In the genomic region with DNA sequence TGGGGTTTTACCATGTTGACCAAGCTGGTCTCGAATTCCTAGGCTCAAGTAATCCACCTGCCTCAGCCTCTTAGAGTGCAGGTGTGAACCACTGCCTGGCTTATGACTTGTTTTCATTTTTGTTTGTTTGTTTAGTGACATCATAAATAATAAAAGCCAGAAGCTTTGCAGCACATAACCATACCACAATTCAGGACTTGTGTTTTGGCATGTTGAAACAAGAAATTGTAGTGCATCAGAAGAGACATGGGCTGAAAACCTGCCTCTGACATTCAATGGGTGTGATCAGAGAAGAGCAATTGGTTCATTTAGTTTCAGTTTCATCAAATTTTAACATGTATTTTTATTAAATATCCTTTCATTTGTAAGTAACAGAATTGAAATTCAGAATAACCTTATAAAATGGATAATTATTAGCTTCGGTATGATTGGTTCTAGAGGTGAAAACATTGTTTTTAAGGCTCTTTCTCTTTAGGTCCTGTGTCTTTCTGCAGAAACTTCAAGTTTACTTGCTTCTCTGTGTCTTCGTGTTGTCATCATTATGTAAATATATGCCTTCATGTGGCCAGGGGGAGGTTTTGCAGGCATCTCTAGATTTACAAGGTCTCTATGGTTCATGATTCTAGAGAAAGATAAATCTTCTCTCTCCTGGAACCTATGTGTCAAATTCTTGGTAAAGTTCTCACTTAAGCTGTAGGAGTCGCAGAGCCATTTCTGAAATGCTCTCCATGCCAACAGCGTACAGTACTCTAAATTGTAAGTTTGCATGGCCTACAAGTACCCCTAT, we compare ENCODE assay signal across 21 cellular contexts.
DNase-seq lines count a peak whose midpoint lies in the region; ATAC-seq and TF ChIP-seq lines count a peak whose summit lies in the region.
"Had no signal": no experiment of that assay in that cellular context is flagged by ENCODE, and none has a peak within 500 bp of the region (broad histone marks: within the 10 kb centered on the region; RNA-seq: fewer than 3 reads in every experiment).

No MANE protein-coding gene starts in this region.

- whole genome bisulfite sequencing in mammary epithelial cell (ENCODE audit: low coverage, missing lambda C conversion rate), result 90% methylated on average over 5 of the region's 5 CpGs
- 81 to 84% methylated on average over 5 of the region's 5 CpGs for WGBS in transverse colon (ENCODE audit: low coverage in 1 of 2), 2 donors

- H3K4me2 ChIP-seq in mammary epithelial cell (ENCODE audit: insufficient read depth, low read depth, low read length), result no peak overlapping the region

- no peaks in the 10 kb centered on the region for H3K79me2 ChIP-seq in mammary epithelial cell (ENCODE audit: insufficient read depth, low read length)

- H3K27ac Mint-ChIP-seq in MCF 10A (ENCODE audit: low read depth, unreplicated experiment), result no peak overlapping the region
- peak overlapping the region; percentile 32 for H3K27ac Mint-ChIP-seq in activated CD8-positive, alpha-beta T cell treated with anti-CD3 and anti-CD28 coated beads, Interleukin-2, amount 10 ng/mL, durations not matched to agents 7 days and 5 days
- H3K27ac Mint-ChIP-seq: nephron; stimulated activated naive CD8-positive, alpha-beta T cell treated with anti-CD3 and anti-CD28 coated beads, Interleukin-15, Interleukin-2, amounts not matched to agents 100 ng/mL and 50 ng/mL, for 24 hours had no signal

- no peaks in the 10 kb centered on the region for H3K27me3 Mint-ChIP-seq in MCF 10A (ENCODE audit: insufficient read depth, unreplicated experiment)
- H3K27me3 Mint-ChIP-seq in activated CD8-positive, alpha-beta T cell treated with anti-CD3 and anti-CD28 coated beads, Interleukin-2, amount 10 ng/mL, durations not matched to agents 7 days and 5 days (ENCODE audit: low read depth), result no peaks in the 10 kb centered on the region
- H3K27me3 Mint-ChIP-seq: stimulated activated naive CD8-positive, alpha-beta T cell treated with anti-CD3 and anti-CD28 coated beads, Interleukin-15, Interleukin-2, amounts not matched to agents 100 ng/mL and 50 ng/mL, for 24 hours had no signal

- H3K27ac ChIP-seq in mammary epithelial cell (ENCODE audit: insufficient read depth, low read depth, low read length) (no peak overlapping the region), transverse colon (no peak overlapping the region)
- H3K27ac ChIP-seq: esophagus squamous epithelium, tibial nerve had no signal

- H3K9me3 ChIP-seq in mammary epithelial cell (replicated peaks; ENCODE audit: insufficient read depth, low read length) (no peaks in the 10 kb centered on the region), transverse colon (no peaks in the 10 kb centered on the region)
- H3K9me3 ChIP-seq: esophagus squamous epithelium, tibial nerve had no signal

- no peak overlapping the region for H2AFZ ChIP-seq in mammary epithelial cell (ENCODE audit: low read depth, low read length)

- H3K4me3 ChIP-seq in mammary epithelial cell (replicated peaks in 1 of 3; ENCODE audit: insufficient read depth in 1 of 3, low read depth in 2 of 3, low read length in 3 of 3) (no peak overlapping the region), LNCaP clone FGC (ENCODE audit: low read depth, low read length) (no peak overlapping the region), transverse colon (no peak overlapping the region)
- H3K4me3 ChIP-seq: esophagus squamous epithelium, tibial nerve had no signal

- no peaks in the 10 kb centered on the region for H3K36me3 ChIP-seq in mammary epithelial cell (ENCODE audit: insufficient read depth, low read length)
- H3K36me3 ChIP-seq in transverse colon, result no peaks in the 10 kb centered on the region
- H3K36me3 ChIP-seq: esophagus squamous epithelium, tibial nerve had no signal

- H3K4me1 ChIP-seq in mammary epithelial cell (ENCODE audit: insufficient read depth, low read length), result no peaks in the 10 kb centered on the region
- no peaks in the 10 kb centered on the region for H3K4me1 ChIP-seq in transverse colon
- H3K4me1 ChIP-seq: esophagus squamous epithelium, tibial nerve had no signal

- TF ChIP-seq EP300 in transverse colon (IDR thresholded peaks at IDR 0.05; ENCODE audit: low read depth), result no peak

- POLR2A ChIA-PET in MCF 10A (lab: Yijun Ruan, JAX), result no interaction called here
- POLR2A ChIA-PET in activated CD8-positive, alpha-beta T cell treated with anti-CD3 and anti-CD28 coated beads, Interleukin-2, amount 10 ng/mL, durations not matched to agents 7 days and 5 days (lab: Charles Lee), result no interaction called here

- CTCF ChIA-PET in mammary epithelial cell (lab: Charles Lee; ENCODE audit: low non-redundant PET) (no interaction called here), MCF 10A (lab: Yijun Ruan, JAX) (interaction anchor here (0.7 to 1.3 kb wide), 2 partner anchors 11 to 348 kb away, joined by 4 read pairs; no protein-coding TSS in a partner anchor)
- CTCF ChIA-PET in activated CD8-positive, alpha-beta T cell treated with anti-CD3 and anti-CD28 coated beads, Interleukin-2, amount 10 ng/mL, durations not matched to agents 7 days and 5 days (lab: Charles Lee), result no interaction called here

- TF ChIP-seq POLR2A in transverse colon (IDR thresholded peaks at IDR 0.05), result no peak

- intact Hi-C loops in mammary epithelial cell (cut with micrococcal nuclease) (no loop called here), MCF 10A (cut with micrococcal nuclease) (no loop called here), transverse colon (cut with DNase I; ENCODE audit: low total_unique reads) (no loop called here)

- H3K4me1 Mint-ChIP-seq in MCF 10A (ENCODE audit: insufficient read depth, unreplicated experiment), result peaks cover 9% of the 10 kb centered on the region
- peaks cover 10% of the 10 kb centered on the region for H3K4me1 Mint-ChIP-seq in activated CD8-positive, alpha-beta T cell treated with anti-CD3 and anti-CD28 coated beads, Interleukin-2, amount 10 ng/mL, durations not matched to agents 7 days and 5 days (ENCODE audit: low read depth)
- H3K4me1 Mint-ChIP-seq: nephron had no signal

- H3K9ac ChIP-seq in mammary epithelial cell (ENCODE audit: insufficient read depth, low read length), result no peak overlapping the region

- in situ Hi-C loops in mammary epithelial cell (cut with MboI; ENCODE audit: low sequenced_read_pairs in 2 of 2), result no loop called here
- in situ Hi-C loops in transverse colon (cut with MboI; ENCODE audit: low pct_ligation_motif_present in 1 of 4, low pct_unique_long_range_greater_than_20kb in 1 of 4, low sequenced_read_pairs in 3 of 4), result no loop called here

- H3K36me3 Mint-ChIP-seq in MCF 10A (ENCODE audit: insufficient read depth, unreplicated experiment), result peaks cover 4% of the 10 kb centered on the region
- H3K36me3 Mint-ChIP-seq in activated CD8-positive, alpha-beta T cell treated with anti-CD3 and anti-CD28 coated beads, Interleukin-2, amount 10 ng/mL, durations not matched to agents 7 days and 5 days (ENCODE audit: low read depth), result no peaks in the 10 kb centered on the region

- dilution Hi-C loops in mammary epithelial cell (cut with HindIII; ENCODE audit: low sequenced_read_pairs), result no loop called here

- no TSS peak for BruUV-seq in mammary epithelial cell (replicated peaks; lab: Mats Ljungman, UMichigan)
- BruUV-seq in MCF 10A (replicated peaks; lab: Mats Ljungman, UMichigan), result no TSS peak

- peak; percentile 78 for DNase-seq in mammary epithelial cell
- DNase-seq in MCF 10A (ENCODE audit: unreplicated experiment), result no peak
- DNase-seq in LNCaP clone FGC (ENCODE audit: low read depth), result peak; percentile 19
- DNase-seq in activated CD8-positive, alpha-beta T cell treated with anti-CD3 and anti-CD28 coated beads, Interleukin-2, amount 10 ng/mL, durations not matched to agents 7 days and 5 days, result no peak
- no peak for DNase-seq in NCI-H1417 treated with DMSO at 0.1 percent for 48 hours (lab: John Stamatoyannopoulos, UW)
- no peak for DNase-seq in transverse colon
- DNase-seq: cerebellar nuclear complex; COR-L47; EL; esophagus squamous epithelium; H7; midbrain; NCI-H2029 treated with DMSO at 0.1 percent for 48 hours; NCI-H524 treated with DMSO at 0.1 percent for 48 hours; Right ventricle myocardium superior; stimulated activated CD4-positive, alpha-beta T cell treated with anti-CD3 and anti-CD28 coated beads, Interleukin-2, amount 100 ng/mL, for 24 hours had no signal

- peak; percentile 42 for ATAC-seq in activated CD8-positive, alpha-beta T cell treated with anti-CD3 and anti-CD28 coated beads, Interleukin-2, amount 10 ng/mL, durations not matched to agents 7 days and 5 days
- no peak for ATAC-seq in GM21825 (IDR thresholded peaks at IDR 0.05; ENCODE audit: unreplicated experiment)
- ATAC-seq: left lobe of liver had no signal

- no peaks in the 10 kb centered on the region for H3K9me3 Mint-ChIP-seq in MCF 10A (ENCODE audit: unreplicated experiment)
- no peaks in the 10 kb centered on the region for H3K9me3 Mint-ChIP-seq in activated CD8-positive, alpha-beta T cell treated with anti-CD3 and anti-CD28 coated beads, Interleukin-2, amount 10 ng/mL, durations not matched to agents 7 days and 5 days (ENCODE audit: insufficient read depth)
- H3K9me3 Mint-ChIP-seq: nephron; stimulated activated naive CD8-positive, alpha-beta T cell treated with anti-CD3 and anti-CD28 coated beads, Interleukin-15, Interleukin-2, amounts not matched to agents 100 ng/mL and 50 ng/mL, for 24 hours had no signal

- H4K20me1 ChIP-seq in mammary epithelial cell (ENCODE audit: insufficient read depth, low read length), result no peaks in the 10 kb centered on the region

- no peak for TF ChIP-seq CTCF in mammary epithelial cell (conservative IDR thresholded peaks at IDR 0.05 in 1 of 2, IDR thresholded peaks at IDR 0.05 in 1 of 2; ENCODE audit: extremely low read depth in 1 of 2, insufficient read depth in 1 of 2, low read depth in 1 of 2, low read length in 2 of 2)
- no peak for TF ChIP-seq CTCF in MCF 10A (IDR thresholded peaks at IDR 0.05; ENCODE audit: unreplicated experiment)
- no peak for TF ChIP-seq CTCF in LNCaP clone FGC (IDR thresholded peaks at IDR 0.05; ENCODE audit: control insufficient read depth, extremely low read depth, insufficient read depth)
- TF ChIP-seq CTCF in transverse colon (IDR thresholded peaks at IDR 0.05), result no peak

- H3K4me3 Mint-ChIP-seq in MCF 10A (ENCODE audit: unreplicated experiment), result no peak overlapping the region
- no peak overlapping the region for H3K4me3 Mint-ChIP-seq in activated CD8-positive, alpha-beta T cell treated with anti-CD3 and anti-CD28 coated beads, Interleukin-2, amount 10 ng/mL, durations not matched to agents 7 days and 5 days
- H3K4me3 Mint-ChIP-seq: nephron; stimulated activated naive CD8-positive, alpha-beta T cell treated with anti-CD3 and anti-CD28 coated beads, Interleukin-15, Interleukin-2, amounts not matched to agents 100 ng/mL and 50 ng/mL, for 24 hours had no signal

- no peaks in the 10 kb centered on the region for H3K27me3 ChIP-seq in mammary epithelial cell (ENCODE audit: insufficient read depth, low read length)
- no peaks in the 10 kb centered on the region for H3K27me3 ChIP-seq in transverse colon
- H3K27me3 ChIP-seq: esophagus squamous epithelium, tibial nerve had no signal

Comparison
In these comparisons a context has a peak if more than half of its experiments do, and no peak if none do; other contexts are left out.
1. DNase-seq: peak in mammary epithelial cell (single experiment) and LNCaP clone FGC (single experiment); none in MCF 10A (single experiment), activated CD8-positive, alpha-beta T cell treated with anti-CD3 and anti-CD28 coated beads, Interleukin-2, amount 10 ng/mL, durations not matched to agents 7 days and 5 days (single experiment), NCI-H1417 treated with DMSO at 0.1 percent for 48 hours (single experiment) and transverse colon (single experiment).